Comparison of ENCODE assay signal across 17 cellular contexts in genomic region chr2:144683955-144684354, GRCh38.
"Had no signal": no experiment of that assay in that cellular context is flagged by ENCODE, and none has a peak within 500 bp of the region (broad histone marks: within the 10 kb centered on the region; RNA-seq: fewer than 3 reads in every experiment).

No MANE protein-coding gene starts in this region.

- DNase-seq: activated CD4-positive, alpha-beta T cell treated with anti-CD3 and anti-CD28 coated beads, Interleukin-2, amount 50 U/mL, for 48 hours; activated CD4-positive, CD25-positive, alpha-beta regulatory T cell treated with anti-CD3 and anti-CD28 coated beads, Interleukin-2, amount 50 U/mL, for 72 hours; activated CD8-positive, alpha-beta memory T cell treated with anti-CD3 and anti-CD28 coated beads, Interleukin-2, amount 10 ng/mL, durations not matched to agents 7 days and 5 days; activated effector memory CD4-positive, alpha-beta T cell treated with Interleukin-2 at 50 U/mL for 16 hours; activated T-cell treated with anti-CD3 and anti-CD28 coated beads, Interleukin-2, amount 50 U/mL, for 24 hours; central memory CD4-positive, alpha-beta T cell; effector memory CD8-positive, alpha-beta T cell; kidney; left ventricle myocardium inferior; mesenchymal stem cell; stimulated activated CD4-positive, alpha-beta T cell treated with anti-CD3 and anti-CD28 coated beads, Interleukin-2, amount 100 ng/mL, for 48 hours; stimulated activated naive CD4-positive, alpha-beta T cell treated with Interleukin-2 at 50 U/mL for 16 hours had no signal

- H3K27ac ChIP-seq: coronary artery, hepatocyte, left ventricle myocardium inferior, suprapubic skin had no signal

- H3K27ac Mint-ChIP-seq: activated CD8-positive, alpha-beta memory T cell treated with anti-CD3 and anti-CD28 coated beads, Interleukin-2, amount 10 ng/mL, durations not matched to agents 7 days and 5 days; activated naive CD4-positive, alpha-beta T cell treated with anti-CD3 and anti-CD28 coated beads, Interleukin-2, amount 50 U/mL, for 24 hours; activated T-cell treated with anti-CD3 and anti-CD28 coated beads, Interleukin-2, amount 50 U/mL, for 24 hours; effector memory CD8-positive, alpha-beta T cell; type B pancreatic cell had no signal

- H3K27me3 Mint-ChIP-seq: effector memory CD8-positive, alpha-beta T cell had no signal

- H3K4me2 ChIP-seq: hepatocyte had no signal

- H3K4me3 ChIP-seq: coronary artery, hepatocyte, left ventricle myocardium inferior, suprapubic skin had no signal

- H3K36me3 Mint-ChIP-seq: activated CD8-positive, alpha-beta memory T cell treated with anti-CD3 and anti-CD28 coated beads, Interleukin-2, amount 10 ng/mL, durations not matched to agents 7 days and 5 days; activated naive CD4-positive, alpha-beta T cell treated with anti-CD3 and anti-CD28 coated beads, Interleukin-2, amount 50 U/mL, for 24 hours; type B pancreatic cell had no signal

- H3K4me3 Mint-ChIP-seq: activated CD8-positive, alpha-beta memory T cell treated with anti-CD3 and anti-CD28 coated beads, Interleukin-2, amount 10 ng/mL, durations not matched to agents 7 days and 5 days; activated naive CD4-positive, alpha-beta T cell treated with anti-CD3 and anti-CD28 coated beads, Interleukin-2, amount 50 U/mL, for 24 hours; activated T-cell treated with anti-CD3 and anti-CD28 coated beads, Interleukin-2, amount 50 U/mL, for 24 hours; effector memory CD8-positive, alpha-beta T cell; type B pancreatic cell had no signal

- H3K36me3 ChIP-seq: left ventricle myocardium inferior, suprapubic skin had no signal

- H3K9me3 ChIP-seq: left ventricle myocardium inferior, suprapubic skin had no signal

- H3K9me3 Mint-ChIP-seq: activated naive CD4-positive, alpha-beta T cell treated with anti-CD3 and anti-CD28 coated beads, Interleukin-2, amount 50 U/mL, for 24 hours; activated T-cell treated with anti-CD3 and anti-CD28 coated beads, Interleukin-2, amount 50 U/mL, for 24 hours; effector memory CD8-positive, alpha-beta T cell; type B pancreatic cell had no signal

- H3K4me1 ChIP-seq: left ventricle myocardium inferior had no signal

- H3K4me1 Mint-ChIP-seq: activated CD8-positive, alpha-beta memory T cell treated with anti-CD3 and anti-CD28 coated beads, Interleukin-2, amount 10 ng/mL, durations not matched to agents 7 days and 5 days; activated naive CD4-positive, alpha-beta T cell treated with anti-CD3 and anti-CD28 coated beads, Interleukin-2, amount 50 U/mL, for 24 hours had no signal

- ATAC-seq: activated CD8-positive, alpha-beta memory T cell treated with anti-CD3 and anti-CD28 coated beads, Interleukin-2, amount 10 ng/mL, durations not matched to agents 7 days and 5 days; effector memory CD8-positive, alpha-beta T cell had no signal

- H3K27me3 ChIP-seq: hepatocyte, suprapubic skin had no signal
